Comparison of ENCODE assay signal across 18 cellular contexts in genomic region chr1:119718409-119718808, GRCh38. TPM values are rescaled to one million over a fixed set of nuclear protein-coding genes. Genes with fewer than 3 reads are reported as not detected.
A peak's percentile ranks its signal among the peaks of the same experiment; 100 is the strongest.
DNase-seq lines count a peak whose midpoint lies in the region; ATAC-seq, FAIRE-seq and TF ChIP-seq lines count a peak whose summit lies in the region.
"Had no signal": no experiment of that assay in that cellular context is flagged by ENCODE, and none has a peak within 500 bp of the region (broad histone marks: within the 10 kb centered on the region; RNA-seq: fewer than 3 reads in every experiment).

No MANE protein-coding gene starts in this region.

- H3K9ac ChIP-seq in HepG2 (ENCODE audit: insufficient read depth, low read depth, low read length) (no peak overlapping the region), parathyroid adenoma (no peak overlapping the region)

- TF ChIP-seq CTCF in HepG2 (CRISPR knock-in tag; IDR thresholded peaks at IDR 0.05): no peak
- TF ChIP-seq CTCF in right lobe of liver (IDR thresholded peaks at IDR 0.05): no peak
- no peak for TF ChIP-seq CTCF in WTC11 (IDR thresholded peaks at IDR 0.05)
- no peak for TF ChIP-seq CTCF in parathyroid adenoma (IDR thresholded peaks at IDR 0.05)

- POLR2A ChIA-PET in HepG2 (lab: Yijun Ruan, JAX): no interaction called here
- POLR2A ChIA-PET in WTC11 (lab: Charles Lee): no interaction called here
- POLR2A ChIA-PET in T-cell (lab: Charles Lee): no interaction called here

- H2AFZ ChIP-seq in HepG2 (ENCODE audit: low read length): no peak overlapping the region
- no peak overlapping the region for H2AFZ ChIP-seq in parathyroid adenoma

- intact Hi-C loops in HepG2 (cut with micrococcal nuclease; ENCODE audit: unreplicated experiment) (no loop called here), right lobe of liver (cut with DNase I) (no loop called here)

- FAIRE-seq in HepG2 (lab: Jason Lieb, UNC): no peak
- FAIRE-seq: G401.6, GM19239, H1 had no signal

- H3K4me3 Mint-ChIP-seq in WTC11: no peak overlapping the region
- no peak overlapping the region for H3K4me3 Mint-ChIP-seq in T-cell
- H3K4me3 Mint-ChIP-seq: CD4-positive, alpha-beta T cell had no signal

- H3K4me2 ChIP-seq in HepG2 (ENCODE audit: low read depth, low read length) (peak overlapping the region; percentile 32), parathyroid adenoma (ENCODE audit: low read length) (peak overlapping the region; percentile 43)

- CTCF ChIA-PET in HepG2 (lab: Yijun Ruan, JAX; ENCODE audit: low intra/inter-chr PET ratio, low total read pairs): no interaction called here
- CTCF ChIA-PET in WTC11 (lab: Charles Lee): interaction anchor here (1.0 to 1.4 kb wide), 3 partner anchors 43 to 107 kb away, joined by 4 to 7 read pairs (median 6); no protein-coding TSS in a partner anchor
- CTCF ChIA-PET in T-cell (lab: Charles Lee): no interaction called here

- H3K36me3 Mint-ChIP-seq in WTC11 (peaks cover 43% of the 10 kb centered on the region), T-cell (peaks cover 2% of the 10 kb centered on the region)

- DNase-seq in HepG2 (ENCODE audit: low spot score) (no peak), right lobe of liver (no peak), WTC11 (ENCODE audit: low spot score) (no peak), T-cell (no peak)
- DNase-seq in stimulated activated naive CD4-positive, alpha-beta T cell (lab: John Stamatoyannopoulos, UW): no peak
- DNase-seq in activated CD4-positive, alpha-beta T cell treated with anti-CD3 and anti-CD28 coated beads, Interleukin-2, amount 50 U/mL, for 4 hours: no peak
- DNase-seq: CD4-positive, alpha-beta T cell; DMS79; EL had no signal

- in situ Hi-C loops in HepG2 (cut with HindIII; ENCODE audit: extremely low pct_ligation_motif_present, low pct_unique_long_range_greater_than_20kb): loop anchor here (10.0 kb wide), 1 partner anchor 64 kb away; no protein-coding TSS in a partner anchor

- H3K36me3 ChIP-seq in HepG2 (replicated peaks in 1 of 2; ENCODE audit: control insufficient read depth in 1 of 2, insufficient read depth in 2 of 2, low read length in 2 of 2) (peaks cover 18 to 40% of the 10 kb centered on the region in 2 experiments), right lobe of liver (peaks cover 0 to 2% (median 0%) of the 10 kb centered on the region in 4 donors), parathyroid adenoma (ENCODE audit: control insufficient read depth, insufficient read depth, low read length) (no peaks in the 10 kb centered on the region)

- H3K27ac Mint-ChIP-seq in WTC11 (peak overlapping the region; percentile 45), T-cell (no peak overlapping the region)
- H3K27ac Mint-ChIP-seq: CD4-positive, alpha-beta T cell had no signal

- ATAC-seq in HepG2: no peak
- no peak for ATAC-seq in right lobe of liver
- no peak for ATAC-seq in WTC11
- no peak for ATAC-seq in T-cell (replicated peaks in 1 of 4)

- H3K4me3 ChIP-seq in HepG2 (replicated peaks in 1 of 3; ENCODE audit: insufficient read depth in 1 of 3, low read depth in 2 of 3, low read length in 3 of 3) (no peak overlapping the region), right lobe of liver (no peak overlapping the region), parathyroid adenoma (ENCODE audit: low read depth, low read length) (no peak overlapping the region)
- H3K4me3 ChIP-seq: HAP-1 had no signal

- H3K27me3 Mint-ChIP-seq in WTC11 (ENCODE audit: low read depth) (no peaks in the 10 kb centered on the region), T-cell (peaks cover 0 to 18% of the 10 kb centered on the region in 2 donors)

- peaks cover 26% of the 10 kb centered on the region for H4K20me1 ChIP-seq in HepG2 (ENCODE audit: insufficient read depth, low read length)

- H3K9me3 Mint-ChIP-seq in WTC11: no peaks in the 10 kb centered on the region
- H3K9me3 Mint-ChIP-seq in T-cell: no peaks in the 10 kb centered on the region
- H3K9me3 Mint-ChIP-seq: CD4-positive, alpha-beta T cell had no signal

- H3K4me1 Mint-ChIP-seq in WTC11 (peaks cover 63% of the 10 kb centered on the region), T-cell (peaks cover 3 to 28% (median 13%) of the 10 kb centered on the region in 3 donors)

- H3K4me1 ChIP-seq in HepG2 (ENCODE audit: insufficient read depth, low read length) (peaks cover 99% of the 10 kb centered on the region), right lobe of liver (peaks cover 0 to 48% (median 19%) of the 10 kb centered on the region in 4 donors), parathyroid adenoma (peaks cover 41% of the 10 kb centered on the region)

- H3K79me2 ChIP-seq in HepG2 (ENCODE audit: insufficient read depth, low read length) (peaks cover 79% of the 10 kb centered on the region), parathyroid adenoma (peaks cover 16% of the 10 kb centered on the region)

- H3K27ac ChIP-seq in HepG2 (ENCODE audit: extremely low read length, insufficient read depth, low read length) (peak overlapping the region; percentile 21), right lobe of liver (no peak overlapping the region), parathyroid adenoma (peak overlapping the region; percentile 24)
- H3K27ac ChIP-seq: 22Rv1 had no signal

- TF ChIP-seq POLR2A in HepG2 (IDR thresholded peaks at IDR 0.05; ENCODE audit: insufficient read depth in 1 of 2, low read depth in 2 of 2, low read length in 2 of 2) (no peak), right lobe of liver (IDR thresholded peaks at IDR 0.05) (no peak)

- TF ChIP-seq EP300 in HepG2 (IDR thresholded peaks at IDR 0.05; ENCODE audit: low read depth in 2 of 2, low read length in 2 of 2) (no peak), HepG2 (CRISPR knock-in tag; IDR thresholded peaks at IDR 0.05; ENCODE audit: borderline replicate concordance) (no peak)

- no TSS peak for BruUV-seq in HepG2 (replicated peaks; lab: Mats Ljungman, UMichigan)

- H3K9me3 ChIP-seq in HepG2 (ENCODE audit: low read length) (no peaks in the 10 kb centered on the region), right lobe of liver (no peaks in the 10 kb centered on the region), parathyroid adenoma (ENCODE audit: control insufficient read depth, low read length) (no peaks in the 10 kb centered on the region)
- H3K9me3 ChIP-seq: HAP-1 had no signal

- H3K27me3 ChIP-seq in HepG2 (ENCODE audit: control insufficient read depth in 1 of 2, insufficient read depth in 2 of 2, low read length in 2 of 2) (no peaks in the 10 kb centered on the region), right lobe of liver (no peaks in the 10 kb centered on the region), parathyroid adenoma (ENCODE audit: control insufficient read depth, insufficient read depth, low read length) (no peaks in the 10 kb centered on the region)

- TF ChIP-seq RAD21 in HepG2 (CRISPR knock-in tag; IDR thresholded peaks at IDR 0.05): no peak

RNA-seq across cellular contexts. Expression of gene PHGDH, which starts 6.7 kb away (rescaled TPM):
- total RNA-seq in HepG2 (2016; rRNA removed; fragmentation: Illumina TruSeq; extraction: Trizol): 133 and 163 TPM in 2 replicates
- total RNA-seq in HepG2 (2016; cell fraction: cytosol; rRNA removed; fragmentation: Illumina TruSeq; extraction: Trizol; ENCODE audit: low read depth): 21.0 and 24.9 TPM in 2 replicates
- total RNA-seq in HepG2 (2016; cell fraction: insoluble cytoplasmic fraction; rRNA removed; fragmentation: Illumina TruSeq; extraction: Trizol): 129 and 150 TPM in 2 replicates
- total RNA-seq in HepG2 (2016; cell fraction: membrane; rRNA removed; fragmentation: Illumina TruSeq; extraction: Trizol): 39.4 and 42.4 TPM in 2 replicates
- total RNA-seq in HepG2 (2016; cell fraction: nucleus; rRNA removed; fragmentation: Illumina TruSeq; extraction: Trizol): 97.4 and 99.8 TPM in 2 replicates
- 95.8 and 115 TPM in 2 replicates for polyA plus RNA-seq in HepG2 (2011; rRNA removed)
- polyA plus RNA-seq in HepG2 (2011; cell fraction: cytosol; rRNA removed): 75.7 and 106 TPM in 2 replicates
- 121 and 144 TPM in 2 replicates for polyA plus RNA-seq in HepG2 (2011; cell fraction: nucleus; rRNA removed)
- polyA plus RNA-seq in HepG2 (2012): 256 and 310 TPM in 2 replicates
- polyA plus RNA-seq in HepG2 (2016; cell fraction: cytosol; fragmentation: Illumina TruSeq; extraction: Trizol; ENCODE audit: low read depth): 30.4 and 30.8 TPM in 2 replicates
- 194 and 210 TPM in 2 replicates for polyA plus RNA-seq in HepG2 (2016; cell fraction: insoluble cytoplasmic fraction; fragmentation: Illumina TruSeq; extraction: Trizol; ENCODE audit: low read depth)
- 33.7 and 34.4 TPM in 2 replicates for polyA plus RNA-seq in HepG2 (2016; cell fraction: membrane; fragmentation: Illumina TruSeq; extraction: Trizol; ENCODE audit: low read depth)
- 169 and 170 TPM in 2 replicates for polyA plus RNA-seq in HepG2 (2016; cell fraction: nucleus; fragmentation: Illumina TruSeq; extraction: Trizol; ENCODE audit: insufficient read depth, low read depth)
- polyA minus RNA-seq in HepG2 (2011; rRNA and poly(A)+ RNA removed; ENCODE audit: low replicate concordance): 247 and 513 TPM in 2 replicates
- polyA minus RNA-seq in HepG2 (2011; cell fraction: cytosol; rRNA and poly(A)+ RNA removed): 80.2 and 88.3 TPM in 2 replicates
- 109 and 121 TPM in 2 replicates for polyA minus RNA-seq in HepG2 (2011; cell fraction: nucleus; rRNA and poly(A)+ RNA removed)
- total RNA-seq in right lobe of liver: 100 to 1,000 TPM in 1 of 6 experiments, 10 to 100 TPM in 5; 51.2 to 151 (median 74.0) TPM
- total RNA-seq in WTC11 (2021): 592 to 630 TPM (median 618 TPM) in 3 replicates
- total RNA-seq in T-cell: 10 to 100 TPM in 3 of 5 donors, 1 to 10 TPM in 2; 7.8 to 27.4 (median 14.3) TPM

RNA-seq across cellular contexts. Expression of gene HMGCS2, which starts 50.3 kb away (rescaled TPM):
- 1.5 and 1.6 TPM in 2 replicates for total RNA-seq in HepG2 (2016; rRNA removed; fragmentation: Illumina TruSeq; extraction: Trizol)
- total RNA-seq in HepG2 (2016; cell fraction: cytosol; rRNA removed; fragmentation: Illumina TruSeq; extraction: Trizol; ENCODE audit: low read depth): 0.35 and 0.51 TPM in 2 replicates
- 1.1 and 1.6 TPM in 2 replicates for total RNA-seq in HepG2 (2016; cell fraction: insoluble cytoplasmic fraction; rRNA removed; fragmentation: Illumina TruSeq; extraction: Trizol)
- total RNA-seq in HepG2 (2016; cell fraction: membrane; rRNA removed; fragmentation: Illumina TruSeq; extraction: Trizol): 0.24 and 0.28 TPM in 2 replicates
- total RNA-seq in HepG2 (2016; cell fraction: nucleus; rRNA removed; fragmentation: Illumina TruSeq; extraction: Trizol): 0.78 and 0.94 TPM in 2 replicates
- polyA plus RNA-seq in HepG2 (2011; rRNA removed): 0.44 and 0.60 TPM in 2 replicates
- polyA plus RNA-seq in HepG2 (2011; cell fraction: cytosol; rRNA removed): 0.48 and 0.67 TPM in 2 replicates
- polyA plus RNA-seq in HepG2 (2011; cell fraction: nucleus; rRNA removed): 0.29 and 0.38 TPM in 2 replicates
- polyA plus RNA-seq in HepG2 (2012): 2.2 and 17.9 TPM in 2 replicates
- polyA plus RNA-seq in HepG2 (2016; cell fraction: cytosol; fragmentation: Illumina TruSeq; extraction: Trizol; ENCODE audit: low read depth): 0.10 and 0.24 TPM in 2 replicates
- 1.6 TPM in 2 replicates for polyA plus RNA-seq in HepG2 (2016; cell fraction: insoluble cytoplasmic fraction; fragmentation: Illumina TruSeq; extraction: Trizol; ENCODE audit: low read depth)
- polyA plus RNA-seq in HepG2 (2016; cell fraction: membrane; fragmentation: Illumina TruSeq; extraction: Trizol; ENCODE audit: low read depth): 0.42 and 0.52 TPM in 2 replicates
- 0.81 and 1.0 TPM in 2 replicates for polyA plus RNA-seq in HepG2 (2016; cell fraction: nucleus; fragmentation: Illumina TruSeq; extraction: Trizol; ENCODE audit: insufficient read depth, low read depth)
- polyA minus RNA-seq in HepG2 (2011; rRNA and poly(A)+ RNA removed; ENCODE audit: low replicate concordance): 0.42 and 6.5 TPM in 2 replicates
- polyA minus RNA-seq in HepG2 (2011; cell fraction: cytosol; rRNA and poly(A)+ RNA removed): 0.53 and 0.99 TPM in 2 replicates
- 0.64 and 1.2 TPM in 2 replicates for polyA minus RNA-seq in HepG2 (2011; cell fraction: nucleus; rRNA and poly(A)+ RNA removed)
- 100 to 1,000 TPM; 390 to 938 (median 855) TPM for total RNA-seq in right lobe of liver
- total RNA-seq in WTC11 (2021): 0.24 to 0.69 TPM (median 0.41 TPM) in 3 replicates
- total RNA-seq in T-cell: under 1 TPM in 3 of 5 donors, not detected in 2; 0.35 to 0.82 (median 0.56) TPM
- total RNA-seq: A673; CD4-positive, alpha-beta T cell; H1; HT1080 had no signal
- polyA plus RNA-seq: BJ, H1 had no signal

Comparison
In these comparisons a context has a peak if more than half of its experiments do, and no peak if none do; other contexts are left out.
1. H3K27ac ChIP-seq: peak in HepG2 (single experiment) and parathyroid adenoma (single experiment); none in right lobe of liver (0 of 3).
2. RNA of gene HMGCS2, which starts 50.3 kb away (total RNA-seq): 390 to 938 TPM in right lobe of liver; 0.24 to 1.6 TPM in HepG2, 0.35 to 0.82 TPM in T-cell and 0.24 to 0.69 TPM in WTC11; every median in the first group is over 100 times any median in the second.